In genomic region chr11:34051349-34052035, GRCh38 we compare ENCODE assay signal across 8 cellular contexts. TPM values are rescaled to one million over a fixed set of nuclear protein-coding genes. Genes with fewer than 3 reads are reported as not detected.
A peak's percentile ranks its signal among the peaks of the same experiment; 100 is the strongest.
DNase-seq lines count a peak whose midpoint lies in the region; ATAC-seq and TF ChIP-seq lines count a peak whose summit lies in the region.

TSS of gene CAPRIN1 (plus strand) at chr11:34051731. CDS start at chr11:34052421, 690 bp downstream.

- H3K4me3 Mint-ChIP-seq in glutamatergic neuron (ENCODE audit: unreplicated experiment) = peak within 1 kb of the TSS; percentile 95

- H3K36me3 Mint-ChIP-seq in activated naive CD4-positive, alpha-beta T cell treated with anti-CD3 and anti-CD28 coated beads, Interleukin-2, amount 50 U/mL, for 72 hours = peaks cover 17 to 20% of the 10 kb centered on the region in 2 donors
- no peaks in the 10 kb centered on the region for H3K36me3 Mint-ChIP-seq in glutamatergic neuron (ENCODE audit: unreplicated experiment)

- H3K27me3 Mint-ChIP-seq in glutamatergic neuron (ENCODE audit: unreplicated experiment) = peaks cover 15% of the 10 kb centered on the region

- H3K9me3 ChIP-seq in osteoblast (ENCODE audit: low read depth, low read length) (no peaks in the 10 kb centered on the region), testis (no peaks in the 10 kb centered on the region)

- peak within 1 kb of the TSS; percentile 97 to 99 for H3K27ac Mint-ChIP-seq in activated naive CD4-positive, alpha-beta T cell treated with anti-CD3 and anti-CD28 coated beads, Interleukin-2, amount 50 U/mL, for 72 hours
- H3K27ac Mint-ChIP-seq in glutamatergic neuron (ENCODE audit: unreplicated experiment) = peak within 1 kb of the TSS; percentile 94

- peaks cover 11% of the 10 kb centered on the region for H3K36me3 ChIP-seq in osteoblast (ENCODE audit: insufficient read depth, low read length)
- no peaks in the 10 kb centered on the region for H3K36me3 ChIP-seq in testis (ENCODE audit: low read depth, missing control alignments)

- H3K4me3 ChIP-seq in GM08714 (ENCODE audit: low read length) (peak within 1 kb of the TSS; percentile 89), osteoblast (ENCODE audit: insufficient read depth, low read length) (peak within 1 kb of the TSS; percentile 91), testis (peak within 1 kb of the TSS; percentile 88 to 96)

- TF ChIP-seq CTCF in glutamatergic neuron (IDR thresholded peaks at IDR 0.05; ENCODE audit: partially characterized antibody, unreplicated experiment) = no peak
- TF ChIP-seq CTCF in osteoblast (IDR thresholded peaks at IDR 0.05; ENCODE audit: extremely low read depth, low read depth, low read length) = no peak
- no peak for TF ChIP-seq CTCF in testis (IDR thresholded peaks at IDR 0.05)

- H3K4me2 ChIP-seq in osteoblast (ENCODE audit: insufficient read depth, low read length) = peak within 1 kb of the TSS; percentile 97

- H3K27ac ChIP-seq in osteoblast (ENCODE audit: low read depth, low read length) = peak within 1 kb of the TSS; percentile 98
- H3K27ac ChIP-seq in testis = peak within 1 kb of the TSS; percentile 97 to 99

- peak within 1 kb of the TSS; percentile 85 for H2AFZ ChIP-seq in osteoblast (ENCODE audit: low read length)

- H3K27me3 ChIP-seq in osteoblast (ENCODE audit: insufficient read depth, low read length) (no peaks in the 10 kb centered on the region), testis (no peaks in the 10 kb centered on the region)

- peak; percentile 71 for ATAC-seq in HG02610 (IDR thresholded peaks at IDR 0.05; ENCODE audit: unreplicated experiment)
- peak; percentile 79 to 86 for ATAC-seq in activated naive CD4-positive, alpha-beta T cell treated with anti-CD3 and anti-CD28 coated beads, Interleukin-2, amount 50 U/mL, for 72 hours

- H4K20me1 ChIP-seq in osteoblast (ENCODE audit: insufficient read depth, low read length) = peaks cover 33% of the 10 kb centered on the region

- WGBS in testis, 2 donors = 0 to 2% methylated on average over 42 to 58 of the region's 64 CpGs

- H3K9me3 Mint-ChIP-seq in activated naive CD4-positive, alpha-beta T cell treated with anti-CD3 and anti-CD28 coated beads, Interleukin-2, amount 50 U/mL, for 72 hours = no peaks in the 10 kb centered on the region
- peaks cover 12% of the 10 kb centered on the region for H3K9me3 Mint-ChIP-seq in glutamatergic neuron (ENCODE audit: unreplicated experiment)

- peaks cover 20% of the 10 kb centered on the region for H3K4me1 ChIP-seq in osteoblast (ENCODE audit: insufficient read depth, low read length)
- peaks cover 28% of the 10 kb centered on the region for H3K4me1 ChIP-seq in testis

- no peak for TF ChIP-seq POLR2A in testis (IDR thresholded peaks at IDR 0.05)

- peak; percentile 93 for DNase-seq in NCI-H1105 (lab: John Stamatoyannopoulos, UW)
- DNase-seq in SKM-1 (lab: John Stamatoyannopoulos, UW; ENCODE audit: unreplicated experiment) = peak; percentile 68
- peak; percentile 86 to 88 for DNase-seq in activated naive CD4-positive, alpha-beta T cell treated with anti-CD3 and anti-CD28 coated beads, Interleukin-2, amount 50 U/mL, for 72 hours (ENCODE audit: low spot score in 2 of 2)
- peak; percentile 91 for DNase-seq in glutamatergic neuron
- peak; percentile 99 for DNase-seq in osteoblast (ENCODE audit: insufficient read length, low spot score, missing footprints)
- DNase-seq in testis = peak; percentile 90

- peaks cover 43% of the 10 kb centered on the region for H3K79me2 ChIP-seq in osteoblast (ENCODE audit: insufficient read depth, low read length)

- intact Hi-C loops in testis (cut with DNase I; ENCODE audit: low total_unique reads) = no loop called here

- H3K4me1 Mint-ChIP-seq in glutamatergic neuron (ENCODE audit: low read depth, unreplicated experiment) = peaks cover 22% of the 10 kb centered on the region

RNA-seq across cellular contexts. Expression of gene CAPRIN1, which starts in this region (rescaled TPM):
- 100 to 1,000 TPM; 191 to 241 TPM for total RNA-seq in activated naive CD4-positive, alpha-beta T cell treated with anti-CD3 and anti-CD28 coated beads, Interleukin-2, amount 50 U/mL, for 72 hours
- total RNA-seq in glutamatergic neuron (ENCODE audit: unreplicated experiment) (356 TPM), osteoblast (225 and 235 TPM in 2 replicates), testis (100 to 1,000 TPM; 281 to 377 TPM)
- 419 TPM for polyA plus RNA-seq in testis (ENCODE audit: insufficient read depth, low read depth, low replicate concordance)

Comparison
In these comparisons a context has a peak if more than half of its experiments do, and no peak if none do; other contexts are left out.
1. Peak in every context shown above with its lines: DNase-seq, ATAC-seq, H3K4me3 ChIP-seq and H3K27ac ChIP-seq.